Comparison of ENCODE assay signal across 8 cellular contexts in genomic region chr4:176319704-176320339, GRCh38. TPM values are rescaled to one million over a fixed set of nuclear protein-coding genes. Genes with fewer than 3 reads are reported as not detected.
DNase-seq lines count a peak whose midpoint lies in the region; ATAC-seq, FAIRE-seq and TF ChIP-seq lines count a peak whose summit lies in the region.

SPCS3 (plus strand) TSS chr4:176319966; CDS start chr4:176320077, 111 bp downstream.

- FAIRE-seq in kidney (lab: Jason Lieb, UNC): peak; percentile 78

- H3K4me3 ChIP-seq in kidney (ENCODE audit: low read length in 2 of 2): peak within 1 kb of the TSS; percentile 91 to 95

- peak within 1 kb of the TSS; percentile 97 for H3K9ac ChIP-seq in kidney (ENCODE audit: low read length in 2 of 2)

- peak within 1 kb of the TSS; percentile 93 to 95 for H3K27ac ChIP-seq in kidney (ENCODE audit: low read depth in 2 of 2, low read length in 2 of 2)

- DNase-seq in AG20443 (ENCODE audit: low spot score) (peak; percentile 98), NCI-H510A (lab: John Stamatoyannopoulos, UW) (peak; percentile 89), cerebellum (ENCODE audit: low spot score) (peak; percentile 98), kidney (peak; percentile 98)
- DNase-seq in activated CD4-positive, alpha-beta T cell treated with anti-CD3 and anti-CD28 coated beads for 1 hour: peak; percentile 92
- peak; percentile 96 for DNase-seq in stimulated activated CD4-positive, alpha-beta T cell treated with anti-CD3 and anti-CD28 coated beads, Interleukin-15, amount 100 ng/mL, for 24 hours

- H3K4me1 ChIP-seq in kidney (ENCODE audit: control insufficient read depth in 1 of 2, insufficient read depth in 1 of 2, low read depth in 1 of 2, low read length in 2 of 2): peaks cover 5 to 8% of the 10 kb centered on the region in 2 donors

- ATAC-seq in HG03432 (IDR thresholded peaks at IDR 0.05; ENCODE audit: unreplicated experiment): peak; percentile 92

- H3K9me3 ChIP-seq in kidney (ENCODE audit: control insufficient read depth in 1 of 2, low read length in 2 of 2): no peaks in the 10 kb centered on the region

- intact Hi-C loops in kidney (cut with DNase I): no loop called here

- TF ChIP-seq CTCF in kidney (IDR thresholded peaks at IDR 0.05; ENCODE audit: borderline replicate concordance, extremely low read depth, insufficient read depth): no peak

- peak; percentile 97 for TF ChIP-seq POLR2A in GM19099 (IDR thresholded peaks at IDR 0.05; ENCODE audit: extremely low read depth, insufficient read length, low read depth)

- no peaks in the 10 kb centered on the region for H3K36me3 ChIP-seq in kidney (ENCODE audit: control insufficient read depth in 1 of 2, insufficient read depth in 2 of 2, low read length in 2 of 2)

RNA-seq across cellular contexts. Expression of gene SPCS3, which starts in this region (rescaled TPM):
- total RNA-seq in cerebellum: 89.8 TPM
- 131 TPM for total RNA-seq in kidney
- polyA plus RNA-seq in kidney (ENCODE audit: insufficient read depth, low read depth, low replicate concordance): 28.7 TPM

Comparison
In these comparisons a context has a peak if more than half of its experiments do, and no peak if none do; other contexts are left out.
1. Peak in every context shown above with its lines: DNase-seq, ATAC-seq, H3K4me3 ChIP-seq and H3K27ac ChIP-seq.